Comparison of ENCODE assay signal across 16 cellular contexts in genomic region chr9:9924369-9924768, GRCh38.
A peak's percentile ranks its signal among the peaks of the same experiment; 100 is the strongest.
DNase-seq lines count a peak whose midpoint lies in the region; ATAC-seq, FAIRE-seq and TF ChIP-seq lines count a peak whose summit lies in the region.
"Had no signal": no experiment of that assay in that cellular context is flagged by ENCODE, and none has a peak within 500 bp of the region (broad histone marks: within the 10 kb centered on the region; RNA-seq: fewer than 3 reads in every experiment).

No MANE protein-coding gene starts in this region.

- no peaks in the 10 kb centered on the region for H3K79me2 ChIP-seq in OCI-LY3 (ENCODE audit: low read length)

- WGBS in liver, result 54% methylated on average over 3 of the region's 3 CpGs

- H4K20me1 ChIP-seq in OCI-LY3 (ENCODE audit: insufficient read depth, low read length), result no peaks in the 10 kb centered on the region

- TF ChIP-seq CTCF in OCI-LY3 (IDR thresholded peaks at IDR 0.05; ENCODE audit: low read depth, low read length) (no peak), liver (IDR thresholded peaks at IDR 0.05; ENCODE audit: low read depth, low read length, missing input control) (no peak), D721Med (IDR thresholded peaks at IDR 0.05; ENCODE audit: insufficient read depth, missing control alignments) (no peak)

- H3K9me3 ChIP-seq in OCI-LY3 (ENCODE audit: insufficient read depth, low read length) (no peaks in the 10 kb centered on the region), liver (ENCODE audit: control insufficient read depth in 4 of 4, low read length in 3 of 4) (no peaks in the 10 kb centered on the region)
- H3K9me3 ChIP-seq: thoracic aorta had no signal

- no peaks in the 10 kb centered on the region for H3K36me3 ChIP-seq in OCI-LY3 (replicated peaks; ENCODE audit: low read depth, low read length)
- H3K36me3 ChIP-seq in liver (ENCODE audit: control insufficient read depth in 4 of 4, insufficient read depth in 3 of 4, low read depth in 1 of 4, low read length in 3 of 4), result no peaks in the 10 kb centered on the region
- H3K36me3 ChIP-seq: thoracic aorta had no signal

- H3K4me1 ChIP-seq in OCI-LY3 (ENCODE audit: low read length) (no peaks in the 10 kb centered on the region; the same call in 1 of the 2 replicates), liver (ENCODE audit: control insufficient read depth in 4 of 4, insufficient read depth in 4 of 4, low read length in 3 of 4) (peaks cover 0 to 1% (median 0%) of the 10 kb centered on the region in 4 donors)

- no peak overlapping the region for H2AFZ ChIP-seq in OCI-LY3 (ENCODE audit: low read depth, low read length)

- FAIRE-seq in D721Med (lab: Jason Lieb, UNC), result no peak

- H3K9ac ChIP-seq in OCI-LY3 (ENCODE audit: low read length), result no peak overlapping the region
- H3K9ac ChIP-seq in liver (ENCODE audit: low read depth in 1 of 2, low read length in 2 of 2), result peak overlapping the region in 1 of 2 donors; percentile 44

- DNase-seq in D721Med (ENCODE audit: insufficient read length, low spot score) (no peak), mesenteric fat pad (ENCODE audit: low spot score) (no peak), epidermal melanocyte (ENCODE audit: insufficient read length, low spot score) (no peak), MV-4-11 (lab: John Stamatoyannopoulos, UW) (no peak)
- DNase-seq: C1 segment of cervical spinal cord, DND-41, NCI-H1930, NCI-H524 treated with DMSO at 0.1 percent for 48 hours, posterior cingulate gyrus had no signal

- TF ChIP-seq RAD21 in liver (IDR thresholded peaks at IDR 0.05), result no peak

- ATAC-seq in GM18907 (IDR thresholded peaks at IDR 0.05; ENCODE audit: unreplicated experiment) (peak; percentile 76), HG02610 (IDR thresholded peaks at IDR 0.05; ENCODE audit: unreplicated experiment) (peak; percentile 62)
- ATAC-seq: activated CD4-positive, CD25-positive, alpha-beta regulatory T cell treated with anti-CD3 and anti-CD28 coated beads, Interleukin-2, amount 50 U/mL, for 24 hours; Panc1 had no signal

- H3K27me3 ChIP-seq in OCI-LY3 (ENCODE audit: low read depth, low read length), result peaks cover 4% of the 10 kb centered on the region; the same call in 1 of the 2 replicates
- no peaks in the 10 kb centered on the region for H3K27me3 ChIP-seq in liver (ENCODE audit: control insufficient read depth in 4 of 4, insufficient read depth in 4 of 4, low read length in 3 of 4)

- H3K4me3 ChIP-seq in OCI-LY3 (ENCODE audit: low read length), result no peak overlapping the region
- H3K4me3 ChIP-seq in liver (ENCODE audit: low read depth in 1 of 3, low read length in 3 of 3), result peak overlapping the region in 2 of 3 donors; percentile 8 to 11
- H3K4me3 ChIP-seq: thoracic aorta had no signal

- H3K27ac ChIP-seq in OCI-LY3 (ENCODE audit: low read length) (no peak overlapping the region), liver (ENCODE audit: low read depth in 1 of 2, low read length in 2 of 2) (no peak overlapping the region)
- H3K27ac ChIP-seq: thoracic aorta had no signal

- peak overlapping the region; percentile 20; the same call in 1 of the 2 replicates for H3K4me2 ChIP-seq in OCI-LY3 (ENCODE audit: low read length)

TF ChIP-seq in liver, 16 proteins besides CTCF, POLR2A, EP300 and RAD21:
- no peak for TF ChIP-seq SP1 (IDR thresholded peaks at IDR 0.05)
- TF ChIP-seq MAX (IDR thresholded peaks at IDR 0.05), result no peak
- TF ChIP-seq, protein P1, sequence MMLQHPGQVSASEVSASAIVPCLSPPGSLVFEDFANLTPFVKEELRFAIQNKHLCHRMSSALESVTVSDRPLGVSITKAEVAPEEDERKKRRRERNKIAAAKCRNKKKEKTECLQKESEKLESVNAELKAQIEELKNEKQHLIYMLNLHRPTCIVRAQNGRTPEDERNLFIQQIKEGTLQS (IDR thresholded peaks at IDR 0.05), result no peak
- no peak for TF ChIP-seq ZBTB33 (IDR thresholded peaks at IDR 0.05)
- TF ChIP-seq FOXA2 (IDR thresholded peaks at IDR 0.05), result no peak
- no peak for TF ChIP-seq RXRA (IDR thresholded peaks at IDR 0.05)
